In the genomic region with DNA sequence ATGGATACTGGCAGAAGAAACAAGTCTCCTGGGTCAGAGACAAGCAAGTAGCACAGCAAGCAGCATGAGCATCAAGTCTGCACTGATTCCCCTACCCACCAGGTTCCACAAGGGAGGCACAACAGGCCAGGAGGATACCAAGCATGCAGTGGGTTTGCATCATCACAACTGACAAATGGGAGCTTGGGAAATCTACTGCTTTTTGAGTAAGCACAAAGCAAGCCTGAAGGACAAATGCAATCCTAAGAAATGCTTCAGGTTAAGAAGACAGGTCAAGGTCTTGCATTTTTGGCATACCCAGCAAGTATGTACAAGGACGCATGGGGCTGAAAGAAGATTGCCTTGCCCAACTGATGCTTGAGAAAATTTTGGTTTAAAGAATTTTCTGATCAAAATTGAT, we compare ENCODE assay signal across 14 cellular contexts.
DNase-seq lines count a peak whose midpoint lies in the region; ATAC-seq and TF ChIP-seq lines count a peak whose summit lies in the region.
"Had no signal": no experiment of that assay in that cellular context is flagged by ENCODE, and none has a peak within 500 bp of the region (broad histone marks: within the 10 kb centered on the region; RNA-seq: fewer than 3 reads in every experiment).

No MANE protein-coding gene starts in this region.

- no peaks in the 10 kb centered on the region for H3K79me2 ChIP-seq in mammary epithelial cell (ENCODE audit: insufficient read depth, low read length)

- H3K27ac Mint-ChIP-seq in MCF 10A (ENCODE audit: low read depth, unreplicated experiment): no peak overlapping the region
- no peak overlapping the region for H3K27ac Mint-ChIP-seq in endodermal cell
- peak overlapping the region; percentile 42 for H3K27ac Mint-ChIP-seq in nephron progenitor cell
- H3K27ac Mint-ChIP-seq: CD14-positive monocyte; CD8-positive, alpha-beta memory T cell; IgD-negative memory B cell had no signal

- DNase-seq in MCF 10A (ENCODE audit: unreplicated experiment) (peak; percentile 5), mammary epithelial cell (no peak), endodermal cell (no peak), nephron progenitor cell (no peak), left ventricle myocardium inferior (no peak)
- DNase-seq: CD8-positive, alpha-beta memory T cell had no signal

- in situ Hi-C loops in mammary epithelial cell (cut with MboI; ENCODE audit: low sequenced_read_pairs in 2 of 2): no loop called here

- H3K9me3 Mint-ChIP-seq in MCF 10A (ENCODE audit: unreplicated experiment): no peaks in the 10 kb centered on the region
- H3K9me3 Mint-ChIP-seq in endodermal cell: no peaks in the 10 kb centered on the region
- no peaks in the 10 kb centered on the region for H3K9me3 Mint-ChIP-seq in nephron progenitor cell

- POLR2A ChIA-PET in MCF 10A (lab: Yijun Ruan, JAX): no interaction called here

- TF ChIP-seq CTCF in MCF 10A (IDR thresholded peaks at IDR 0.05; ENCODE audit: unreplicated experiment) (no peak), mammary epithelial cell (conservative IDR thresholded peaks at IDR 0.05 in 1 of 2, IDR thresholded peaks at IDR 0.05 in 1 of 2; ENCODE audit: extremely low read depth in 1 of 2, insufficient read depth in 1 of 2, low read depth in 1 of 2, low read length in 2 of 2) (no peak), endodermal cell (conservative IDR thresholded peaks at IDR 0.05) (peak; percentile 5), nephron progenitor cell (IDR thresholded peaks at IDR 0.05) (no peak), left ventricle myocardium inferior (IDR thresholded peaks at IDR 0.05; ENCODE audit: borderline replicate concordance) (no peak)

- BruUV-seq in MCF 10A (replicated peaks; lab: Mats Ljungman, UMichigan): no TSS peak
- no TSS peak for BruUV-seq in mammary epithelial cell (replicated peaks; lab: Mats Ljungman, UMichigan)

- H3K4me1 ChIP-seq in mammary epithelial cell (ENCODE audit: insufficient read depth, low read length): no peaks in the 10 kb centered on the region
- H3K4me1 ChIP-seq in endodermal cell (ENCODE audit: control insufficient read depth, insufficient read depth, low read length): no peaks in the 10 kb centered on the region
- H3K4me1 ChIP-seq in left ventricle myocardium inferior: no peaks in the 10 kb centered on the region
- H3K4me1 ChIP-seq: Caco-2, HAP-1 had no signal

- H3K4me1 Mint-ChIP-seq in MCF 10A (ENCODE audit: insufficient read depth, unreplicated experiment): no peaks in the 10 kb centered on the region
- no peaks in the 10 kb centered on the region for H3K4me1 Mint-ChIP-seq in endodermal cell
- H3K4me1 Mint-ChIP-seq in nephron progenitor cell: peaks cover 48% of the 10 kb centered on the region
- H3K4me1 Mint-ChIP-seq: CD14-positive monocyte; CD8-positive, alpha-beta memory T cell; IgD-negative memory B cell had no signal

- H3K27ac ChIP-seq in mammary epithelial cell (ENCODE audit: insufficient read depth, low read depth, low read length) (no peak overlapping the region), endodermal cell (ENCODE audit: low read depth, low read length) (no peak overlapping the region), left ventricle myocardium inferior (replicated peaks) (no peak overlapping the region)
- H3K27ac ChIP-seq: 22Rv1 had no signal

- no peaks in the 10 kb centered on the region for H3K36me3 ChIP-seq in mammary epithelial cell (ENCODE audit: insufficient read depth, low read length)
- H3K36me3 ChIP-seq in endodermal cell (ENCODE audit: control insufficient read depth, insufficient read depth, low read length): no peaks in the 10 kb centered on the region
- no peaks in the 10 kb centered on the region for H3K36me3 ChIP-seq in left ventricle myocardium inferior
- H3K36me3 ChIP-seq: HAP-1 had no signal

- H3K36me3 Mint-ChIP-seq in MCF 10A (ENCODE audit: insufficient read depth, unreplicated experiment) (no peaks in the 10 kb centered on the region), endodermal cell (ENCODE audit: low read depth) (no peaks in the 10 kb centered on the region), nephron progenitor cell (ENCODE audit: low read depth) (no peaks in the 10 kb centered on the region)
- H3K36me3 Mint-ChIP-seq: CD14-positive monocyte; CD8-positive, alpha-beta memory T cell; IgD-negative memory B cell had no signal

- no peak overlapping the region for H3K4me3 Mint-ChIP-seq in MCF 10A (ENCODE audit: unreplicated experiment)
- no peak overlapping the region for H3K4me3 Mint-ChIP-seq in endodermal cell
- no peak overlapping the region for H3K4me3 Mint-ChIP-seq in nephron progenitor cell
- H3K4me3 Mint-ChIP-seq: CD14-positive monocyte; CD8-positive, alpha-beta memory T cell; IgD-negative memory B cell had no signal

- no peak overlapping the region for H3K4me3 ChIP-seq in mammary epithelial cell (replicated peaks in 1 of 3; ENCODE audit: insufficient read depth in 1 of 3, low read depth in 2 of 3, low read length in 3 of 3)
- no peak overlapping the region for H3K4me3 ChIP-seq in endodermal cell (ENCODE audit: low read length)
- no peak overlapping the region for H3K4me3 ChIP-seq in left ventricle myocardium inferior
- H3K4me3 ChIP-seq: HAP-1 had no signal

- H2AFZ ChIP-seq in mammary epithelial cell (ENCODE audit: low read depth, low read length): no peak overlapping the region

- no peaks in the 10 kb centered on the region for H3K9me3 ChIP-seq in mammary epithelial cell (replicated peaks; ENCODE audit: insufficient read depth, low read length)
- H3K9me3 ChIP-seq in endodermal cell (ENCODE audit: control insufficient read depth, low read length): no peaks in the 10 kb centered on the region
- no peaks in the 10 kb centered on the region for H3K9me3 ChIP-seq in left ventricle myocardium inferior (replicated peaks)
- H3K9me3 ChIP-seq: Caco-2, HAP-1 had no signal

- ATAC-seq in HG03097 (IDR thresholded peaks at IDR 0.05; ENCODE audit: low FRiP score, unreplicated experiment): no peak
- ATAC-seq in HG03039 (IDR thresholded peaks at IDR 0.05; ENCODE audit: unreplicated experiment): no peak
- ATAC-seq in HG03095 (IDR thresholded peaks at IDR 0.05; ENCODE audit: unreplicated experiment): no peak

- H3K4me2 ChIP-seq in mammary epithelial cell (ENCODE audit: insufficient read depth, low read depth, low read length): no peak overlapping the region

- CTCF ChIA-PET in MCF 10A (lab: Yijun Ruan, JAX) (interaction anchor here (0.6 kb wide), 1 partner anchor 181 kb away, joined by 4 read pairs; no protein-coding TSS in a partner anchor), mammary epithelial cell (lab: Charles Lee; ENCODE audit: low non-redundant PET) (no interaction called here)

- H3K27me3 ChIP-seq in mammary epithelial cell (ENCODE audit: insufficient read depth, low read length) (no peaks in the 10 kb centered on the region), endodermal cell (ENCODE audit: control insufficient read depth, insufficient read depth, low read length, poor library complexity, severe bottlenecking) (no peaks in the 10 kb centered on the region), left ventricle myocardium inferior (ENCODE audit: low read depth) (no peaks in the 10 kb centered on the region)

- WGBS in mammary epithelial cell (ENCODE audit: low coverage, missing lambda C conversion rate): 100% methylated on average over 1 of the region's 1 CpG
- WGBS in endodermal cell (ENCODE audit: insufficient coverage in 1 of 2, insufficient read length in 1 of 2), 2 experiments: 87 to 100% methylated on average over 1 of the region's 1 CpG

- intact Hi-C loops in MCF 10A (cut with micrococcal nuclease) (loop anchor here (5.0 kb wide), 1 partner anchor 275 kb away; no protein-coding TSS in a partner anchor), mammary epithelial cell (cut with micrococcal nuclease) (no loop called here), left ventricle myocardium inferior (cut with micrococcal nuclease) (no loop called here)

- H3K27me3 Mint-ChIP-seq in MCF 10A (ENCODE audit: insufficient read depth, unreplicated experiment) (no peaks in the 10 kb centered on the region), endodermal cell (ENCODE audit: insufficient read depth) (no peaks in the 10 kb centered on the region), nephron progenitor cell (ENCODE audit: low read depth, poor library complexity) (peaks cover 3% of the 10 kb centered on the region)
- H3K27me3 Mint-ChIP-seq: CD8-positive, alpha-beta memory T cell; IgD-negative memory B cell had no signal

- no peak overlapping the region for H3K9ac ChIP-seq in mammary epithelial cell (ENCODE audit: insufficient read depth, low read length)
- H3K9ac ChIP-seq in endodermal cell (ENCODE audit: extremely low read depth, low read length, poor library complexity, severe bottlenecking): no peak overlapping the region

- dilution Hi-C loops in mammary epithelial cell (cut with HindIII; ENCODE audit: low sequenced_read_pairs): no loop called here

- H4K20me1 ChIP-seq in mammary epithelial cell (ENCODE audit: insufficient read depth, low read length): no peaks in the 10 kb centered on the region
